1 cellular context compared by ENCODE assay signal in genomic region chr1:87328121-87329050, GRCh38.
TF ChIP-seq lines count a peak whose summit lies in the region.

TSS of gene LMO4 (plus strand) at chr1:87328880. CDS start at chr1:87332016, 3,136 bp downstream.

TF ChIP-seq in GM12878, 131 proteins besides CTCF, POLR2A, EP300 and RAD21 (continued from another document and continues in another):
- TF ChIP-seq PBX3 (IDR thresholded peaks at IDR 0.05; ENCODE audit: insufficient replicate concordance, low read depth, low read length), result peak; percentile 88
- no peak for TF ChIP-seq CBX3 (IDR thresholded peaks at IDR 0.05; ENCODE audit: borderline replicate concordance, low read depth)
- TF ChIP-seq BCL3 (IDR thresholded peaks at IDR 0.05; ENCODE audit: borderline replicate concordance, insufficient read depth, low read depth, low read length, poor library complexity, severe bottlenecking), result no peak
- TF ChIP-seq, protein P1, sequence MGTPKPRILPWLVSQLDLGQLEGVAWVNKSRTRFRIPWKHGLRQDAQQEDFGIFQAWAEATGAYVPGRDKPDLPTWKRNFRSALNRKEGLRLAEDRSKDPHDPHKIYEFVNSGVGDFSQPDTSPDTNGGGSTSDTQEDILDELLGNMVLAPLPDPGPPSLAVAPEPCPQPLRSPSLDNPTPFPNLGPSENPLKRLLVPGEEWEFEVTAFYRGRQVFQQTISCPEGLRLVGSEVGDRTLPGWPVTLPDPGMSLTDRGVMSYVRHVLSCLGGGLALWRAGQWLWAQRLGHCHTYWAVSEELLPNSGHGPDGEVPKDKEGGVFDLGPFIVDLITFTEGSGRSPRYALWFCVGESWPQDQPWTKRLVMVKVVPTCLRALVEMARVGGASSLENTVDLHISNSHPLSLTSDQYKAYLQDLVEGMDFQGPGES (IDR thresholded peaks at IDR 0.05), result peak; percentile 81
- TF ChIP-seq MTA3 (IDR thresholded peaks at IDR 0.05; ENCODE audit: borderline replicate concordance, low read length), result no peak
- TF ChIP-seq CHD4 (IDR thresholded peaks at IDR 0.05), result no peak
- TF ChIP-seq RUNX3 (IDR thresholded peaks at IDR 0.05; ENCODE audit: low read length), result no peak
- TF ChIP-seq, protein P2, sequence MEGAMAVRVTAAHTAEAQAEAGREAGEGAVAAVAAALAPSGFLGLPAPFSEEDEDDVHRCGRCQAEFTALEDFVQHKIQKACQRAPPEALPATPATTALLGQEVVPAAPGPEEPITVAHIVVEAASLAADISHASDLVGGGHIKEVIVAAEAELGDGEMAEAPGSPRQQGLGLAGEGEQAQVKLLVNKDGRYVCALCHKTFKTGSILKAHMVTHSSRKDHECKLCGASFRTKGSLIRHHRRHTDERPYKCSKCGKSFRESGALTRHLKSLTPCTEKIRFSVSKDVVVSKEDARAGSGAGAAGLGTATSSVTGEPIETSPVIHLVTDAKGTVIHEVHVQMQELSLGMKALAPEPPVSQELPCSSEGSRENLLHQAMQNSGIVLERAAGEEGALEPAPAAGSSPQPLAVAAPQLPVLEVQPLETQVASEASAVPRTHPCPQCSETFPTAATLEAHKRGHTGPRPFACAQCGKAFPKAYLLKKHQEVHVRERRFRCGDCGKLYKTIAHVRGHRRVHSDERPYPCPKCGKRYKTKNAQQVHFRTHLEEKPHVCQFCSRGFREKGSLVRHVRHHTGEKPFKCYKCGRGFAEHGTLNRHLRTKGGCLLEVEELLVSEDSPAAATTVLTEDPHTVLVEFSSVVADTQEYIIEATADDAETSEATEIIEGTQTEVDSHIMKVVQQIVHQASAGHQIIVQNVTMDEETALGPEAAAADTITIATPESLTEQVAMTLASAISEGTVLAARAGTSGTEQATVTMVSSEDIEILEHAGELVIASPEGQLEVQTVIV (IDR thresholded peaks at IDR 0.05; ENCODE audit: borderline replicate concordance, partially characterized antibody), result no peak
- TF ChIP-seq TCF3 (IDR thresholded peaks at IDR 0.05; ENCODE audit: borderline replicate concordance, insufficient read depth, low read depth, low read length), result 0 out of 2 replicates have a peak, but pooled peaks have one; percentile 15
- TF ChIP-seq POU2F2 (IDR thresholded peaks at IDR 0.05; ENCODE audit: borderline replicate concordance, low read depth, low read length), result peak; percentile 46; the same call in 1 of the 3 replicates
- TF ChIP-seq LARP7 (IDR thresholded peaks at IDR 0.05), result peak; percentile 79; the same call in 1 of the 2 replicates
- no peak for TF ChIP-seq YY1 (IDR thresholded peaks at IDR 0.05; ENCODE audit: low read depth, low read length)
- no peak for TF ChIP-seq TARDBP (IDR thresholded peaks at IDR 0.05; ENCODE audit: borderline replicate concordance)
- TF ChIP-seq MXI1 (IDR thresholded peaks at IDR 0.05; ENCODE audit: low read depth, low read length), result peak; percentile 85
- TF ChIP-seq IRF4 (IDR thresholded peaks at IDR 0.05; ENCODE audit: low read depth, low read length), result no peak
- TF ChIP-seq MEF2A (IDR thresholded peaks at IDR 0.05; ENCODE audit: insufficient read depth, low read depth, low read length), result 0 out of 2 replicates have a peak, but pooled peaks have one; percentile 23
- TF ChIP-seq ZNF207 (IDR thresholded peaks at IDR 0.05; ENCODE audit: borderline replicate concordance), result no peak
- TF ChIP-seq SMARCA5 (IDR thresholded peaks at IDR 0.05), result peak; percentile 92
- no peak for TF ChIP-seq EZH2 (IDR thresholded peaks at IDR 0.05; ENCODE audit: borderline replicate concordance, control insufficient read depth, low read depth, low read length)
- TF ChIP-seq CEBPB (IDR thresholded peaks at IDR 0.05; ENCODE audit: borderline replicate concordance in 1 of 2, low read depth in 2 of 2, low read length in 2 of 2), result no peak
- peak; percentile 86 for TF ChIP-seq CREM (IDR thresholded peaks at IDR 0.05; ENCODE audit: low read depth)
- TF ChIP-seq CBFB (IDR thresholded peaks at IDR 0.05; ENCODE audit: low read depth), result no peak
- no peak for TF ChIP-seq IKZF2 (IDR thresholded peaks at IDR 0.05)
- peak; percentile 76 for TF ChIP-seq BACH1 (IDR thresholded peaks at IDR 0.05; ENCODE audit: borderline replicate concordance)
- TF ChIP-seq SUZ12 (IDR thresholded peaks at IDR 0.05; ENCODE audit: unreplicated experiment), result no peak
- TF ChIP-seq RBBP5 (conservative IDR thresholded peaks at IDR 0.05), result no peak
- peak in 1 of 2 experiments; percentile 75; a peak in 3 of 4 replicates for TF ChIP-seq BHLHE40 (IDR thresholded peaks at IDR 0.05; ENCODE audit: borderline replicate concordance in 1 of 2, low read depth in 2 of 2, low read length in 1 of 2)
- TF ChIP-seq JUND (IDR thresholded peaks at IDR 0.05; ENCODE audit: low read depth, low read length), result 0 out of 2 replicates have a peak, but pooled peaks have one; percentile 2
- TF ChIP-seq, protein P3, sequence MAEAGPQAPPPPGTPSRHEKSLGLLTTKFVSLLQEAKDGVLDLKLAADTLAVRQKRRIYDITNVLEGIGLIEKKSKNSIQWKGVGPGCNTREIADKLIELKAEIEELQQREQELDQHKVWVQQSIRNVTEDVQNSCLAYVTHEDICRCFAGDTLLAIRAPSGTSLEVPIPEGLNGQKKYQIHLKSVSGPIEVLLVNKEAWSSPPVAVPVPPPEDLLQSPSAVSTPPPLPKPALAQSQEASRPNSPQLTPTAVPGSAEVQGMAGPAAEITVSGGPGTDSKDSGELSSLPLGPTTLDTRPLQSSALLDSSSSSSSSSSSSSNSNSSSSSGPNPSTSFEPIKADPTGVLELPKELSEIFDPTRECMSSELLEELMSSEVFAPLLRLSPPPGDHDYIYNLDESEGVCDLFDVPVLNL (IDR thresholded peaks at IDR 0.05; ENCODE audit: low read depth, low read length), result peak; percentile 66
- TF ChIP-seq NBN (IDR thresholded peaks at IDR 0.05), result peak; percentile 45; the same call in 1 of the 2 replicates
- TF ChIP-seq MAX (IDR thresholded peaks at IDR 0.05; ENCODE audit: low read depth, low read length), result no peak; the same call in 1 of the 2 replicates
- TF ChIP-seq NFXL1 (IDR thresholded peaks at IDR 0.05; ENCODE audit: borderline replicate concordance), result peak; percentile 98
- peak; percentile 39; the same call in 1 of the 2 replicates for TF ChIP-seq ZSCAN29 (IDR thresholded peaks at IDR 0.05)
- no peak for TF ChIP-seq ATF7 (IDR thresholded peaks at IDR 0.05; ENCODE audit: low read depth)
- peak; percentile 92 for TF ChIP-seq CREB1 (IDR thresholded peaks at IDR 0.05; ENCODE audit: low read depth)
- no peak for TF ChIP-seq CBX5 (IDR thresholded peaks at IDR 0.05; ENCODE audit: low read depth)
- TF ChIP-seq SP1 (IDR thresholded peaks at IDR 0.05; ENCODE audit: low read depth, low read length), result peak; percentile 84
- TF ChIP-seq PRDM15 (CRISPR knock-in tag; IDR thresholded peaks at IDR 0.05), result no peak
- TF ChIP-seq, protein P4, sequence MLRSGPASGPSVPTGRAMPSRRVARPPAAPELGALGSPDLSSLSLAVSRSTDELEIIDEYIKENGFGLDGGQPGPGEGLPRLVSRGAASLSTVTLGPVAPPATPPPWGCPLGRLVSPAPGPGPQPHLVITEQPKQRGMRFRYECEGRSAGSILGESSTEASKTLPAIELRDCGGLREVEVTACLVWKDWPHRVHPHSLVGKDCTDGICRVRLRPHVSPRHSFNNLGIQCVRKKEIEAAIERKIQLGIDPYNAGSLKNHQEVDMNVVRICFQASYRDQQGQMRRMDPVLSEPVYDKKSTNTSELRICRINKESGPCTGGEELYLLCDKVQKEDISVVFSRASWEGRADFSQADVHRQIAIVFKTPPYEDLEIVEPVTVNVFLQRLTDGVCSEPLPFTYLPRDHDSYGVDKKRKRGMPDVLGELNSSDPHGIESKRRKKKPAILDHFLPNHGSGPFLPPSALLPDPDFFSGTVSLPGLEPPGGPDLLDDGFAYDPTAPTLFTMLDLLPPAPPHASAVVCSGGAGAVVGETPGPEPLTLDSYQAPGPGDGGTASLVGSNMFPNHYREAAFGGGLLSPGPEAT (IDR thresholded peaks at IDR 0.05; ENCODE audit: low read depth), result no peak
- TF ChIP-seq, protein P5, sequence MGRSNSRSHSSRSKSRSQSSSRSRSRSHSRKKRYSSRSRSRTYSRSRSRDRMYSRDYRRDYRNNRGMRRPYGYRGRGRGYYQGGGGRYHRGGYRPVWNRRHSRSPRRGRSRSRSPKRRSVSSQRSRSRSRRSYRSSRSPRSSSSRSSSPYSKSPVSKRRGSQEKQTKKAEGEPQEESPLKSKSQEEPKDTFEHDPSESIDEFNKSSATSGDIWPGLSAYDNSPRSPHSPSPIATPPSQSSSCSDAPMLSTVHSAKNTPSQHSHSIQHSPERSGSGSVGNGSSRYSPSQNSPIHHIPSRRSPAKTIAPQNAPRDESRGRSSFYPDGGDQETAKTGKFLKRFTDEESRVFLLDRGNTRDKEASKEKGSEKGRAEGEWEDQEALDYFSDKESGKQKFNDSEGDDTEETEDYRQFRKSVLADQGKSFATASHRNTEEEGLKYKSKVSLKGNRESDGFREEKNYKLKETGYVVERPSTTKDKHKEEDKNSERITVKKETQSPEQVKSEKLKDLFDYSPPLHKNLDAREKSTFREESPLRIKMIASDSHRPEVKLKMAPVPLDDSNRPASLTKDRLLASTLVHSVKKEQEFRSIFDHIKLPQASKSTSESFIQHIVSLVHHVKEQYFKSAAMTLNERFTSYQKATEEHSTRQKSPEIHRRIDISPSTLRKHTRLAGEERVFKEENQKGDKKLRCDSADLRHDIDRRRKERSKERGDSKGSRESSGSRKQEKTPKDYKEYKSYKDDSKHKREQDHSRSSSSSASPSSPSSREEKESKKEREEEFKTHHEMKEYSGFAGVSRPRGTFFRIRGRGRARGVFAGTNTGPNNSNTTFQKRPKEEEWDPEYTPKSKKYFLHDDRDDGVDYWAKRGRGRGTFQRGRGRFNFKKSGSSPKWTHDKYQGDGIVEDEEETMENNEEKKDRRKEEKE (IDR thresholded peaks at IDR 0.05), result 0 out of 2 replicates have a peak, but pooled peaks have one; percentile 45
- TF ChIP-seq EED (IDR thresholded peaks at IDR 0.05; ENCODE audit: low read depth), result no peak
- TF ChIP-seq FOXM1 (IDR thresholded peaks at IDR 0.05; ENCODE audit: low read depth, low read length), result no peak
